In genomic region chr3:134991472-134992010, GRCh38 we compare ENCODE assay signal across 28 cellular contexts.
"Had no signal": no experiment of that assay in that cellular context is flagged by ENCODE, and none has a peak within 500 bp of the region (broad histone marks: within the 10 kb centered on the region; RNA-seq: fewer than 3 reads in every experiment).

No MANE protein-coding gene starts in this region.

- H3K9ac ChIP-seq: parathyroid adenoma had no signal

- H3K36me3 Mint-ChIP-seq: activated CD8-positive, alpha-beta memory T cell treated with anti-CD3 and anti-CD28 coated beads, Interleukin-2, amount 10 ng/mL, durations not matched to agents 7 days and 5 days; activated naive CD4-positive, alpha-beta T cell treated with anti-CD3 and anti-CD28 coated beads, Interleukin-2, amount 50 U/mL, for 24 hours; immature natural killer cell had no signal

- H3K27me3 Mint-ChIP-seq: activated naive CD8-positive, alpha-beta T cell treated with anti-CD3 and anti-CD28 coated beads, Interleukin-2, amount 50 U/mL, for 24 hours; central memory CD8-positive, alpha-beta T cell had no signal

- H2AFZ ChIP-seq: hepatocyte, parathyroid adenoma had no signal

- H3K4me3 Mint-ChIP-seq: activated CD8-positive, alpha-beta memory T cell treated with anti-CD3 and anti-CD28 coated beads, Interleukin-2, amount 10 ng/mL, durations not matched to agents 7 days and 5 days; activated CD8-positive, alpha-beta T cell treated with anti-CD3 and anti-CD28 coated beads, Interleukin-2, amount 10 ng/mL, durations not matched to agents 7 days and 5 days; activated naive CD4-positive, alpha-beta T cell treated with anti-CD3 and anti-CD28 coated beads, Interleukin-2, amount 50 U/mL, for 24 hours; activated naive CD8-positive, alpha-beta T cell treated with anti-CD3 and anti-CD28 coated beads, Interleukin-2, amount 50 U/mL, for 24 hours; central memory CD8-positive, alpha-beta T cell; immature natural killer cell had no signal

- H3K27ac ChIP-seq: gastrocnemius medialis, hepatocyte, parathyroid adenoma, thoracic aorta, uterus had no signal

- H3K4me3 ChIP-seq: gastrocnemius medialis, hepatocyte, thoracic aorta, uterus had no signal

- H3K4me1 Mint-ChIP-seq: activated CD8-positive, alpha-beta memory T cell treated with anti-CD3 and anti-CD28 coated beads, Interleukin-2, amount 10 ng/mL, durations not matched to agents 7 days and 5 days; activated naive CD4-positive, alpha-beta T cell treated with anti-CD3 and anti-CD28 coated beads, Interleukin-2, amount 50 U/mL, for 24 hours; activated naive CD8-positive, alpha-beta T cell treated with anti-CD3 and anti-CD28 coated beads, Interleukin-2, amount 50 U/mL, for 24 hours; central memory CD8-positive, alpha-beta T cell; immature natural killer cell had no signal

- H3K9me3 Mint-ChIP-seq: activated naive CD4-positive, alpha-beta T cell treated with anti-CD3 and anti-CD28 coated beads, Interleukin-2, amount 50 U/mL, for 24 hours; activated naive CD8-positive, alpha-beta T cell treated with anti-CD3 and anti-CD28 coated beads, Interleukin-2, amount 50 U/mL, for 24 hours; activated T-helper 2 cell treated with anti-CD3 and anti-CD28 coated beads, Interferon-gamma antibody, Interleukin-2, Interleukin-4, amounts not matched to agents 10 μg/mL and 5 μg/mL and 100 μg/mL, durations not matched to agents 14 hours and 24 hours and 36 hours; immature natural killer cell had no signal

- DNase-seq: activated CD4-positive, alpha-beta T cell treated with anti-CD3 and anti-CD28 coated beads for 1 hour; activated CD4-positive, alpha-beta T cell treated with anti-CD3 and anti-CD28 coated beads, Interleukin-2, amount 50 U/mL, for 1 hour; activated CD8-positive, alpha-beta memory T cell treated with anti-CD3 and anti-CD28 coated beads, Interleukin-2, amount 10 ng/mL, durations not matched to agents 7 days and 5 days; activated CD8-positive, alpha-beta T cell treated with anti-CD3 and anti-CD28 coated beads, Interleukin-2, amount 10 ng/mL, durations not matched to agents 7 days and 5 days; activated naive CD8-positive, alpha-beta T cell treated with anti-CD3 and anti-CD28 coated beads, Interleukin-2, amount 50 U/mL, for 24 hours; activated T-cell treated with anti-CD3 and anti-CD28 coated beads, Interleukin-2, amount 50 U/mL, for 48 hours; dermis blood vessel endothelial cell; effector memory CD4-positive, alpha-beta T cell; erythroblast; gastrocnemius medialis; glutamatergic neuron; immature natural killer cell; kidney; left colon; mammary epithelial cell; occipital lobe; right cardiac atrium; stimulated activated CD4-positive, alpha-beta T cell treated with anti-CD3 and anti-CD28 coated beads, Interleukin-2, amount 100 ng/mL, for 48 hours; stimulated activated naive CD8-positive, alpha-beta T cell treated with anti-CD3 and anti-CD28 coated beads, Interleukin-15, Interleukin-2, amounts not matched to agents 100 U/mL and 50 U/mL, for 24 hours; T-helper 2 cell; trophoblast cell; uterus had no signal

- H3K9me3 ChIP-seq: gastrocnemius medialis, thoracic aorta, uterus had no signal

- H3K4me2 ChIP-seq: hepatocyte had no signal

- H3K79me2 ChIP-seq: hepatocyte, parathyroid adenoma had no signal

- H3K27me3 ChIP-seq: gastrocnemius medialis, hepatocyte, uterus had no signal

- H3K27ac Mint-ChIP-seq: activated CD8-positive, alpha-beta memory T cell treated with anti-CD3 and anti-CD28 coated beads, Interleukin-2, amount 10 ng/mL, durations not matched to agents 7 days and 5 days; activated CD8-positive, alpha-beta T cell treated with anti-CD3 and anti-CD28 coated beads, Interleukin-2, amount 10 ng/mL, durations not matched to agents 7 days and 5 days; activated naive CD4-positive, alpha-beta T cell treated with anti-CD3 and anti-CD28 coated beads, Interleukin-2, amount 50 U/mL, for 24 hours; activated naive CD8-positive, alpha-beta T cell treated with anti-CD3 and anti-CD28 coated beads, Interleukin-2, amount 50 U/mL, for 24 hours; activated T-helper 2 cell treated with anti-CD3 and anti-CD28 coated beads, Interferon-gamma antibody, Interleukin-2, Interleukin-4, amounts not matched to agents 10 μg/mL and 5 μg/mL and 100 μg/mL, durations not matched to agents 14 hours and 24 hours and 36 hours; immature natural killer cell had no signal

- H3K4me1 ChIP-seq: parathyroid adenoma, uterus had no signal

- H3K36me3 ChIP-seq: gastrocnemius medialis, thoracic aorta, uterus had no signal
